Comparison of ENCODE assay signal across 8 cellular contexts in genomic region chr17:42673885-42674754, GRCh38. TPM values are rescaled to one million over a fixed set of nuclear protein-coding genes. Genes with fewer than 3 reads are reported as not detected.
DNase-seq lines count a peak whose midpoint lies in the region; ATAC-seq and TF ChIP-seq lines count a peak whose summit lies in the region.

No MANE protein-coding gene starts in this region.

- peaks cover 28% of the 10 kb centered on the region for H3K4me1 Mint-ChIP-seq in T-helper 2 cell treated with Interferon-gamma antibody and Interleukin-4, amounts not matched to agents 5 μg/mL and 100 μg/mL, for 36 hours (ENCODE audit: low read depth)

- intact Hi-C loops in colonic mucosa (cut with DNase I) (loop anchor here (5.0 kb wide), 1 partner anchor 67 kb away; the partner anchor contains the start of genes RETREG3 and TUBG1), aorta (cut with DNase I) (no loop called here)

- TF ChIP-seq CTCF in colonic mucosa (IDR thresholded peaks at IDR 0.05), result peak; percentile 19

- no peaks in the 10 kb centered on the region for H3K36me3 Mint-ChIP-seq in T-helper 2 cell treated with Interferon-gamma antibody and Interleukin-4, amounts not matched to agents 5 μg/mL and 100 μg/mL, for 36 hours (ENCODE audit: low read depth)

- 6 to 7% methylated on average over 28 to 32 of the region's 32 CpGs for WGBS in aorta, 2 donors

- H3K4me1 ChIP-seq in colonic mucosa, result peaks cover 24% of the 10 kb centered on the region
- no peaks in the 10 kb centered on the region for H3K4me1 ChIP-seq in aorta (ENCODE audit: control insufficient read depth in 1 of 2, insufficient read depth in 2 of 2, low read length in 2 of 2)

- H3K9me3 ChIP-seq in colonic mucosa, result no peaks in the 10 kb centered on the region
- H3K9me3 ChIP-seq in aorta (ENCODE audit: control insufficient read depth, low read length), result no peaks in the 10 kb centered on the region

- H3K27ac ChIP-seq in colonic mucosa (no peak overlapping the region), aorta (ENCODE audit: low read depth in 1 of 2, low read length in 2 of 2) (peak overlapping the region; percentile 1 to 11)

- H3K4me3 ChIP-seq in colonic mucosa (peak overlapping the region; percentile 17), aorta (ENCODE audit: low read length in 2 of 2) (peak overlapping the region; percentile 60 to 70)

- peaks cover 4% of the 10 kb centered on the region for H3K36me3 ChIP-seq in colonic mucosa
- peaks cover 0 to 3% of the 10 kb centered on the region in 2 donors for H3K36me3 ChIP-seq in aorta (ENCODE audit: control insufficient read depth in 1 of 2, insufficient read depth in 2 of 2, low read length in 1 of 2)

- peak overlapping the region; percentile 30 to 92 for H3K9ac ChIP-seq in colonic mucosa (ENCODE audit: low read depth in 2 of 2, low read length in 2 of 2)

- no peaks in the 10 kb centered on the region for H3K9me3 Mint-ChIP-seq in T-helper 2 cell treated with Interferon-gamma antibody and Interleukin-4, amounts not matched to agents 5 μg/mL and 100 μg/mL, for 36 hours

- peak overlapping the region; percentile 12 for H3K4me3 Mint-ChIP-seq in T-helper 2 cell treated with Interferon-gamma antibody and Interleukin-4, amounts not matched to agents 5 μg/mL and 100 μg/mL, for 36 hours

- no peak overlapping the region for H3K27ac Mint-ChIP-seq in T-helper 2 cell treated with Interferon-gamma antibody and Interleukin-4, amounts not matched to agents 5 μg/mL and 100 μg/mL, for 36 hours

- H3K27me3 ChIP-seq in colonic mucosa (no peaks in the 10 kb centered on the region), aorta (ENCODE audit: control insufficient read depth in 1 of 2, insufficient read depth in 2 of 2, low read length in 1 of 2) (no peaks in the 10 kb centered on the region)

- peaks cover 57% of the 10 kb centered on the region for H3K27me3 Mint-ChIP-seq in T-helper 2 cell treated with Interferon-gamma antibody and Interleukin-4, amounts not matched to agents 5 μg/mL and 100 μg/mL, for 36 hours (ENCODE audit: low read depth)

- ATAC-seq in aorta (ENCODE audit: low FRiP score), result peak; percentile 0
- ATAC-seq in HG03039 (IDR thresholded peaks at IDR 0.05; ENCODE audit: unreplicated experiment), result no peak

- no peak for DNase-seq in T-helper 2 cell treated with Interferon-gamma antibody and Interleukin-4, amounts not matched to agents 5 μg/mL and 100 μg/mL, for 36 hours (ENCODE audit: low spot score)
- no peak for DNase-seq in T-helper 2 cell
- DNase-seq in NCI-H526 treated with DMSO at 0.1 percent for 48 hours (lab: John Stamatoyannopoulos, UW), result peak; percentile 9
- peak; percentile 57 for DNase-seq in colonic mucosa
- peak; percentile 62 to 63 for DNase-seq in lung microvascular endothelial cell (ENCODE audit: low read depth in 2 of 2)
- peak; percentile 84 to 90 for DNase-seq in aorta
- DNase-seq in stimulated activated CD4-positive, alpha-beta T cell treated with anti-CD3 and anti-CD28 coated beads, Interleukin-12 subunit alpha, Interleukin-12 subunit beta, amount 100 ng/mL, for 4 hours, result no peak

RNA-seq across cellular contexts. Expression of gene PLEKHH3, which starts 2.7 kb away (rescaled TPM):
- total RNA-seq in colonic mucosa, result 10 to 100 TPM; 14.6 to 17.6 TPM
- 10.2 and 11.9 TPM in 2 replicates for total RNA-seq in lung microvascular endothelial cell
- 10 to 100 TPM; 27.0 to 47.5 TPM for total RNA-seq in aorta
- polyA plus RNA-seq in aorta, result 10 to 100 TPM; 10.0 to 59.3 TPM

RNA-seq across cellular contexts. Expression of gene CCR10, which starts 7.5 kb away (rescaled TPM):
- total RNA-seq in colonic mucosa (under 1 TPM; 0.56 to 0.86 TPM), lung microvascular endothelial cell (2.0 and 3.5 TPM in 2 replicates), aorta (1 to 10 TPM; 2.5 to 3.4 TPM)
- 1 to 10 TPM in 1 of 2 donors, under 1 TPM in 1; 0.50 to 3.7 TPM for polyA plus RNA-seq in aorta

RNA-seq across cellular contexts. Expression of gene CNTNAP1, which starts 8.2 kb away (rescaled TPM):
- total RNA-seq in colonic mucosa (1 to 10 TPM; 1.5 to 5.0 TPM), lung microvascular endothelial cell (6.7 and 15.3 TPM in 2 replicates), aorta (10 to 100 TPM in 1 of 2 donors, 1 to 10 TPM in 1; 7.6 to 25.8 TPM)
- 10 to 100 TPM in 1 of 2 donors, 1 to 10 TPM in 1; 1.0 to 11.5 TPM for polyA plus RNA-seq in aorta

RNA-seq across cellular contexts. Expression of gene TUBG2, which starts 15.0 kb away (rescaled TPM):
- total RNA-seq in colonic mucosa (1 to 10 TPM; 5.6 to 7.7 TPM), lung microvascular endothelial cell (3.5 and 4.8 TPM in 2 replicates), aorta (10 to 100 TPM; 23.4 to 42.6 TPM)
- polyA plus RNA-seq in aorta, result 10 to 100 TPM; 23.9 to 72.2 TPM

Comparison
In these comparisons a context has a peak if more than half of its experiments do, and no peak if none do; other contexts are left out.
1. DNase-seq: peak in NCI-H526 treated with DMSO at 0.1 percent for 48 hours (single experiment), colonic mucosa (single experiment), lung microvascular endothelial cell (2 of 2) and aorta (2 of 2); none in T-helper 2 cell treated with Interferon-gamma antibody and Interleukin-4, amounts not matched to agents 5 μg/mL and 100 μg/mL, for 36 hours (single experiment), T-helper 2 cell (0 of 5) and stimulated activated CD4-positive, alpha-beta T cell treated with anti-CD3 and anti-CD28 coated beads, Interleukin-12 subunit alpha, Interleukin-12 subunit beta, amount 100 ng/mL, for 4 hours (single experiment).